18 cellular contexts compared by ENCODE assay signal in the genomic region with DNA sequence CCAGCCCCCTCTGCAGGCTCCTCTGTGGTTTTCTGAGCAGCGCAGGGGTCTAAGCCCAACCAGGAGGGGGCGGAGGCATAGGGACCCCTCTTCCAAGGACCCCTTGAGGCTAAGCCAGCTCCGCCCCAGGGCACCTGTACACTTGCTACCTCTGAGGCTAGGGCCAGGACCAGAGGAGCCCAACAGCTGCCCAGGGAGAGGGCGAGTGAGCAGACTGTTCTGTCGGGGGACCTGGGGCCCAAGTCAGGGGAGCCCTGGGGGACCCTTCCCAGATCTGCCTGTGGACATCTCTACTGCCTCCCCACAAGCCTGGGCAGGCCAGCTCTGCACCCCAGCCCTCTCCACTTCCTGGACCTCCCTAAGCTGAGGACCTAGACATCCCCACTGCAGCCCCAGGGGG. TPM values are rescaled to one million over a fixed set of nuclear protein-coding genes. Genes with fewer than 3 reads are reported as not detected.
DNase-seq lines count a peak whose midpoint lies in the region; ATAC-seq, FAIRE-seq and TF ChIP-seq lines count a peak whose summit lies in the region.
"Had no signal": no experiment of that assay in that cellular context is flagged by ENCODE, and none has a peak within 500 bp of the region (broad histone marks: within the 10 kb centered on the region; RNA-seq: fewer than 3 reads in every experiment).

No MANE protein-coding gene starts in this region.

- intact Hi-C loops in Right ventricle myocardium inferior (cut with DNase I) (no loop called here), left cardiac atrium (cut with DNase I) (no loop called here), kidney (cut with DNase I) (no loop called here), upper lobe of right lung (cut with DNase I) (no loop called here)

- H3K27me3 ChIP-seq in WERI-Rb-1 (ENCODE audit: insufficient read depth, low read depth, severe bottlenecking) (no peaks in the 10 kb centered on the region), upper lobe of right lung (peaks cover 34% of the 10 kb centered on the region), small intestine (ENCODE audit: control insufficient read depth in 2 of 2, insufficient read depth in 2 of 2, low read length in 2 of 2) (peaks cover 0 to 13% of the 10 kb centered on the region in 2 donors)
- H3K27me3 ChIP-seq: vagina had no signal

- H3K4me3 ChIP-seq in WERI-Rb-1 (ENCODE audit: low read depth, low read length) (peak overlapping the region; percentile 88), kidney (ENCODE audit: low read length in 2 of 2) (no peak overlapping the region), upper lobe of right lung (no peak overlapping the region), small intestine (ENCODE audit: low read depth in 1 of 2, low read length in 2 of 2) (no peak overlapping the region)

- no peak overlapping the region for H3K9ac ChIP-seq in kidney (ENCODE audit: low read length in 2 of 2)

- no peak for TF ChIP-seq CTCF in WERI-Rb-1 (IDR thresholded peaks at IDR 0.05; ENCODE audit: low read depth, low read length)
- TF ChIP-seq CTCF in kidney (IDR thresholded peaks at IDR 0.05; ENCODE audit: borderline replicate concordance, extremely low read depth, insufficient read depth): no peak
- TF ChIP-seq CTCF in upper lobe of right lung (IDR thresholded peaks at IDR 0.05): no peak

- peaks cover 0 to 6% of the 10 kb centered on the region in 2 donors for H3K4me1 ChIP-seq in kidney (ENCODE audit: control insufficient read depth in 1 of 2, insufficient read depth in 1 of 2, low read depth in 1 of 2, low read length in 2 of 2)
- H3K4me1 ChIP-seq in upper lobe of right lung: peaks cover 9% of the 10 kb centered on the region
- no peaks in the 10 kb centered on the region for H3K4me1 ChIP-seq in small intestine (ENCODE audit: control insufficient read depth in 2 of 2, insufficient read depth in 1 of 2, low read depth in 1 of 2, low read length in 1 of 2)

- peak; percentile 64 for DNase-seq in Right ventricle myocardium inferior (ENCODE audit: missing footprints)
- no peak for DNase-seq in left cardiac atrium
- no peak for DNase-seq in WERI-Rb-1
- peak; percentile 66 for DNase-seq in kidney
- peak; percentile 61 for DNase-seq in upper lobe of right lung
- no peak for DNase-seq in small intestine
- DNase-seq in NCI-H526 (lab: John Stamatoyannopoulos, UW): no peak
- no peak for DNase-seq in cortex of kidney (lab: John Stamatoyannopoulos, UW)
- DNase-seq: activated naive CD8-positive, alpha-beta T cell treated with anti-CD3 and anti-CD28 coated beads, Interleukin-2, amount 10 ng/mL, durations not matched to agents 7 days and 5 days; cerebellar nuclear complex; DMS53; GOT3; NCI-H1092 treated with DMSO at 0.1 percent for 48 hours; stimulated activated naive CD8-positive, alpha-beta T cell treated with anti-CD3 and anti-CD28 coated beads, Interleukin-15, amount 100 ng/mL, for 72 hours; SW 1271 had no signal

- FAIRE-seq in kidney (lab: Jason Lieb, UNC) (no peak), small intestine (lab: Jason Lieb, UNC) (no peak)

- no peak for ATAC-seq in Right ventricle myocardium inferior
- ATAC-seq in left cardiac atrium: no peak
- no peak for ATAC-seq in upper lobe of right lung
- ATAC-seq: left lobe of liver; stimulated activated naive CD8-positive, alpha-beta T cell treated with anti-CD3 and anti-CD28 coated beads, Interleukin-15, amount 100 ng/mL, for 72 hours had no signal

- H3K36me3 ChIP-seq in WERI-Rb-1: peaks cover 38% of the 10 kb centered on the region
- no peaks in the 10 kb centered on the region for H3K36me3 ChIP-seq in kidney (ENCODE audit: control insufficient read depth in 1 of 2, insufficient read depth in 2 of 2, low read length in 2 of 2)
- H3K36me3 ChIP-seq in upper lobe of right lung: no peaks in the 10 kb centered on the region
- H3K36me3 ChIP-seq in small intestine (ENCODE audit: control insufficient read depth in 2 of 2, insufficient read depth in 2 of 2, low read length in 2 of 2): no peaks in the 10 kb centered on the region
- H3K36me3 ChIP-seq: vagina had no signal

- H3K27ac ChIP-seq in WERI-Rb-1: peak overlapping the region; percentile 79
- H3K27ac ChIP-seq in kidney (ENCODE audit: low read depth in 2 of 2, low read length in 2 of 2): no peak overlapping the region
- no peak overlapping the region for H3K27ac ChIP-seq in upper lobe of right lung
- H3K27ac ChIP-seq in small intestine (ENCODE audit: low read depth in 1 of 2, low read length in 1 of 2): no peak overlapping the region
- H3K27ac ChIP-seq: vagina had no signal

- H3K9me3 ChIP-seq in WERI-Rb-1 (ENCODE audit: severe bottlenecking) (no peaks in the 10 kb centered on the region), kidney (ENCODE audit: control insufficient read depth in 1 of 2, low read length in 2 of 2) (no peaks in the 10 kb centered on the region), upper lobe of right lung (no peaks in the 10 kb centered on the region), small intestine (ENCODE audit: control insufficient read depth, low read depth) (no peaks in the 10 kb centered on the region)
- H3K9me3 ChIP-seq: vagina had no signal

- WGBS in small intestine, 3 donors: 68 to 79% (median 73%) methylated on average over 5 of the region's 5 CpGs

RNA-seq across cellular contexts. Expression of a gene that starts 1.8 kb away (rescaled TPM):
- total RNA-seq in Right ventricle myocardium inferior: 0.54 TPM
- total RNA-seq in left cardiac atrium: 1 to 10 TPM; 2.1 to 2.4 TPM
- total RNA-seq in kidney: 1.4 TPM
- polyA plus RNA-seq in kidney (ENCODE audit: insufficient read depth, low read depth, low replicate concordance): 0.82 TPM
- total RNA-seq in upper lobe of right lung: 1.9 TPM
- polyA plus RNA-seq in small intestine: 10 to 100 TPM in 1 of 3 donors, 1 to 10 TPM in 2; 4.5 to 23.8 (median 5.7) TPM
- total RNA-seq: OCI-LY7 had no signal

RNA-seq across cellular contexts. Expression of a gene that starts 23.0 kb away (rescaled TPM):
- total RNA-seq in Right ventricle myocardium inferior (0.32 TPM), left cardiac atrium (under 1 TPM; 0.52 to 0.68 TPM), kidney (3.6 TPM), upper lobe of right lung (40.4 TPM)
- polyA plus RNA-seq in kidney (ENCODE audit: insufficient read depth, low read depth, low replicate concordance) (1.9 TPM), small intestine (100 to 1,000 TPM in 2 of 3 donors, 10 to 100 TPM in 1; 97.0 to 152 (median 125) TPM)
- total RNA-seq: OCI-LY7 had no signal

RNA-seq across cellular contexts. Expression of a gene that starts 43.7 kb away (rescaled TPM):
- total RNA-seq in Right ventricle myocardium inferior: 50.0 TPM
- 10 to 100 TPM; 35.4 to 36.7 TPM for total RNA-seq in left cardiac atrium
- 89.1 TPM for total RNA-seq in kidney
- 181 TPM for polyA plus RNA-seq in kidney (ENCODE audit: insufficient read depth, low read depth, low replicate concordance)
- total RNA-seq in upper lobe of right lung: 80.9 TPM
- polyA plus RNA-seq in small intestine: 100 to 1,000 TPM in 2 of 3 donors, 10 to 100 TPM in 1; 96.1 to 219 (median 215) TPM

RNA-seq across cellular contexts. Expression of a gene that starts 50.4 kb away (rescaled TPM):
- total RNA-seq in Right ventricle myocardium inferior (401 TPM), left cardiac atrium (100 to 1,000 TPM; 669 to 779 TPM), kidney (1,286 TPM), upper lobe of right lung (692 TPM)
- polyA plus RNA-seq in kidney (ENCODE audit: insufficient read depth, low read depth, low replicate concordance) (1,281 TPM), small intestine (1,000 to 10,000 TPM in 1 of 3 donors, 100 to 1,000 TPM in 1, 10 to 100 TPM in 1; 49.2 to 1,181 (median 120) TPM)

RNA-seq across cellular contexts. Expression of a gene that starts 57.2 kb away (rescaled TPM):
- total RNA-seq in Right ventricle myocardium inferior (125 TPM), left cardiac atrium (100 to 1,000 TPM; 151 to 215 TPM), kidney (440 TPM), upper lobe of right lung (128 TPM)
- polyA plus RNA-seq in kidney (ENCODE audit: insufficient read depth, low read depth, low replicate concordance) (248 TPM), small intestine (100 to 1,000 TPM in 1 of 3 donors, 10 to 100 TPM in 1, 1 to 10 TPM in 1; 8.9 to 520 (median 50.0) TPM)

Comparison
In these comparisons a context has a peak if more than half of its experiments do, and no peak if none do; other contexts are left out.
1. DNase-seq: peak in Right ventricle myocardium inferior (single experiment), kidney (single experiment) and upper lobe of right lung (single experiment); none in left cardiac atrium (single experiment), WERI-Rb-1 (single experiment), small intestine (single experiment), NCI-H526 (0 of 2) and cortex of kidney (single experiment).